8 cellular contexts compared by ENCODE assay signal in genomic region chr4:17447675-17448298, GRCh38.
DNase-seq lines count a peak whose midpoint lies in the region; ATAC-seq, FAIRE-seq and TF ChIP-seq lines count a peak whose summit lies in the region.

No MANE protein-coding gene starts in this region.

- peak; percentile 66 to 86 (median 75); a peak in 5 of 6 replicates for TF ChIP-seq CTCF in HCT116 (IDR thresholded peaks at IDR 0.05 in 2 of 3, conservative IDR thresholded peaks at IDR 0.05 in 1 of 3; ENCODE audit: borderline replicate concordance in 1 of 3, insufficient read depth in 1 of 3, low read depth in 2 of 3, low read length in 2 of 3)
- TF ChIP-seq CTCF in LNCaP clone FGC (IDR thresholded peaks at IDR 0.05; ENCODE audit: control insufficient read depth, extremely low read depth, insufficient read depth), result peak; percentile 90
- TF ChIP-seq CTCF in GM12878 (IDR thresholded peaks at IDR 0.05 in 2 of 3, conservative IDR thresholded peaks at IDR 0.05 in 1 of 3; ENCODE audit: control insufficient read depth in 2 of 3, extremely low read depth in 1 of 3, insufficient read depth in 1 of 3, low read depth in 3 of 3, low read length in 3 of 3), result peak; percentile 69 to 74 (median 71); a peak in 5 of 6 replicates

- intact Hi-C loops in HCT116 (cut with micrococcal nuclease) (loop anchor here (1.0 to 10.0 kb wide), 5 partner anchors 100 to 1423 kb away; no protein-coding TSS in a partner anchor), GM12878 (cut with micrococcal nuclease; ENCODE audit: unreplicated experiment) (loop anchor here (1.0 to 10.0 kb wide), 5 partner anchors 100 to 1163 kb away; no protein-coding TSS in a partner anchor)

- POLR2A ChIA-PET in HCT116 (lab: Charles Lee), result no interaction called here
- POLR2A ChIA-PET in GM12878 (lab: Charles Lee), result no interaction called here

- no peak overlapping the region for H3K4me3 ChIP-seq in HCT116 (replicated peaks in 1 of 2; ENCODE audit: low read depth in 1 of 2, low read length in 2 of 2)
- no peak overlapping the region for H3K4me3 ChIP-seq in LNCaP clone FGC (ENCODE audit: low read depth, low read length)
- H3K4me3 ChIP-seq in GM12878, result no peak overlapping the region
- no peak overlapping the region for H3K4me3 ChIP-seq in iPS DF 6.9 (ENCODE audit: low read length)

- CTCF ChIA-PET in HCT116 (lab: Charles Lee) (interaction anchor here (0.6 to 3.5 kb wide), 26 partner anchors 9 to 1169 kb away, joined by 3 to 54 read pairs (median 4); no protein-coding TSS in a partner anchor), GM12878 (lab: Yijun Ruan, JAX) (interaction anchor here (0.5 to 5.6 kb wide), 47 partner anchors 10 to 1739 kb away, joined by 3 to 86 read pairs (median 5); no protein-coding TSS in a partner anchor)

- no peak for TF ChIP-seq EP300 in GM12878 (IDR thresholded peaks at IDR 0.05; ENCODE audit: borderline replicate concordance in 1 of 2, control insufficient read depth in 1 of 2, low read depth in 2 of 2, low read length in 2 of 2)

- in situ Hi-C loops in GM12878 (cut with MboI), result no loop called here

- H3K4me2 ChIP-seq in HCT116 (ENCODE audit: low read length), result no peak overlapping the region
- H3K4me2 ChIP-seq in GM12878 (ENCODE audit: control insufficient read depth, insufficient read depth), result no peak overlapping the region

- H3K4me1 Mint-ChIP-seq in activated T-cell treated with anti-CD3 and anti-CD28 coated beads, Interleukin-2, amount 50 U/mL, for 24 hours (ENCODE audit: low read depth), result no peaks in the 10 kb centered on the region

- TF ChIP-seq RAD21 in HCT116 (IDR thresholded peaks at IDR 0.05; ENCODE audit: low read depth) (peak; percentile 90), GM12878 (IDR thresholded peaks at IDR 0.05; ENCODE audit: insufficient read depth, low read depth, low read length) (peak; percentile 84)

- H3K9me3 Mint-ChIP-seq in activated T-cell treated with anti-CD3 and anti-CD28 coated beads, Interleukin-2, amount 50 U/mL, for 24 hours, result no peaks in the 10 kb centered on the region

- no TSS peak for BruUV-seq in HCT116 (replicated peaks; lab: Mats Ljungman, UMichigan)
- no TSS peak for BruUV-seq in GM12878 (replicated peaks; lab: Mats Ljungman, UMichigan)

- no peaks in the 10 kb centered on the region for H3K4me1 ChIP-seq in HCT116 (ENCODE audit: control insufficient read depth in 1 of 2, insufficient read depth in 2 of 2, low read length in 2 of 2)
- H3K4me1 ChIP-seq in GM12878 (ENCODE audit: control insufficient read depth, insufficient read depth, low read length), result no peaks in the 10 kb centered on the region
- H3K4me1 ChIP-seq in iPS DF 6.9 (ENCODE audit: control insufficient read depth, insufficient read depth, low read length), result no peaks in the 10 kb centered on the region

- RAD21 ChIA-PET in HCT116 (lab: Charles Lee; ENCODE audit: low non-redundant PET in 1 of 2, low total read pairs in 2 of 2, uncharacterized antibody in 2 of 2, unreplicated experiment in 2 of 2), result interaction anchor here (0.6 to 2.6 kb wide), 8 partner anchors 13 to 531 kb away, joined by 3 to 14 read pairs (median 4); no protein-coding TSS in a partner anchor
- RAD21 ChIA-PET in GM12878 (lab: Charles Lee; ENCODE audit: unreplicated experiment), result interaction anchor here (0.6 to 3.2 kb wide), 30 partner anchors 9 to 881 kb away, joined by 3 to 50 read pairs (median 4); no protein-coding TSS in a partner anchor

- no peak overlapping the region for H3K27ac Mint-ChIP-seq in activated T-cell treated with anti-CD3 and anti-CD28 coated beads, Interleukin-2, amount 50 U/mL, for 24 hours

- ATAC-seq in HCT116, result peak; percentile 99
- ATAC-seq in SK-N-SH treated with all-trans-retinoic acid at 6 μM for 48 hours, result peak; percentile 99
- ATAC-seq in GM12878, result peak; percentile 99

- no peaks in the 10 kb centered on the region for H3K36me3 Mint-ChIP-seq in activated T-cell treated with anti-CD3 and anti-CD28 coated beads, Interleukin-2, amount 50 U/mL, for 24 hours (ENCODE audit: low read depth)

- H3K9ac ChIP-seq in HCT116 (ENCODE audit: low read length) (no peak overlapping the region), GM12878 (ENCODE audit: control insufficient read depth, insufficient read depth, low read length) (no peak overlapping the region)

- H3K9me3 ChIP-seq in HCT116 (ENCODE audit: control insufficient read depth in 1 of 2, insufficient read depth in 1 of 2, low read depth in 1 of 2, low read length in 2 of 2) (no peaks in the 10 kb centered on the region), GM12878 (replicated peaks; ENCODE audit: control insufficient read depth, insufficient read depth, low read length) (no peaks in the 10 kb centered on the region), iPS DF 6.9 (ENCODE audit: control insufficient read depth, insufficient read depth, low read length) (no peaks in the 10 kb centered on the region)

- H3K27ac ChIP-seq in HCT116 (ENCODE audit: low read depth, low read length) (no peak overlapping the region), GM12878 (ENCODE audit: control insufficient read depth, insufficient read depth) (no peak overlapping the region), iPS DF 6.9 (ENCODE audit: low read length) (no peak overlapping the region)

- H3K79me2 ChIP-seq in HCT116 (ENCODE audit: insufficient read depth, low read length), result no peaks in the 10 kb centered on the region
- no peaks in the 10 kb centered on the region for H3K79me2 ChIP-seq in GM12878 (ENCODE audit: control insufficient read depth, insufficient read depth, low read length)

- no peaks in the 10 kb centered on the region; the same call in 1 of the 2 replicates for H3K27me3 ChIP-seq in HCT116 (ENCODE audit: insufficient read depth, low read length)
- H3K27me3 ChIP-seq in GM12878 (replicated peaks in 1 of 2; ENCODE audit: control insufficient read depth in 2 of 2, insufficient read depth in 2 of 2, low read length in 1 of 2), result no peaks in the 10 kb centered on the region
- H3K27me3 ChIP-seq in iPS DF 6.9 (ENCODE audit: control insufficient read depth, insufficient read depth, low read length), result no peaks in the 10 kb centered on the region

- peak; percentile 90 for FAIRE-seq in GM12878 (lab: Jason Lieb, UNC)

- H3K27me3 Mint-ChIP-seq in activated T-cell treated with anti-CD3 and anti-CD28 coated beads, Interleukin-2, amount 50 U/mL, for 24 hours, result no peaks in the 10 kb centered on the region

- H2AFZ ChIP-seq in HCT116 (ENCODE audit: low read depth, low read length, poor library complexity, severe bottlenecking), result no peak overlapping the region
- H2AFZ ChIP-seq in GM12878 (ENCODE audit: control insufficient read depth, low read depth, low read length), result no peak overlapping the region

- TF ChIP-seq POLR2A in HCT116 (IDR thresholded peaks at IDR 0.05; ENCODE audit: borderline replicate concordance, extremely low read depth, insufficient read depth, insufficient read length) (no peak), GM12878 (IDR thresholded peaks at IDR 0.05; ENCODE audit: low read depth, low read length) (no peak)

- H3K36me3 ChIP-seq in HCT116 (ENCODE audit: control insufficient read depth in 1 of 2, insufficient read depth in 2 of 2, low read length in 2 of 2) (no peaks in the 10 kb centered on the region), GM12878 (ENCODE audit: control insufficient read depth in 2 of 2, insufficient read depth in 2 of 2, low read length in 1 of 2) (no peaks in the 10 kb centered on the region), iPS DF 6.9 (ENCODE audit: control insufficient read depth, insufficient read depth, low read length) (no peaks in the 10 kb centered on the region)

- no peaks in the 10 kb centered on the region for H3K9me2 ChIP-seq in HCT116 (ENCODE audit: insufficient read depth)

- H3K4me3 Mint-ChIP-seq in activated T-cell treated with anti-CD3 and anti-CD28 coated beads, Interleukin-2, amount 50 U/mL, for 24 hours, result no peak overlapping the region

- H4K20me1 ChIP-seq in HCT116 (ENCODE audit: insufficient read depth) (no peaks in the 10 kb centered on the region), GM12878 (ENCODE audit: control insufficient read depth, insufficient read depth) (no peaks in the 10 kb centered on the region)

- SMC1A ChIA-PET in GM12878 (lab: Charles Lee; ENCODE audit: uncharacterized antibody, unreplicated experiment), result interaction anchor here (0.6 to 4.1 kb wide), 24 partner anchors 8 to 531 kb away, joined by 3 to 63 read pairs (median 6); no protein-coding TSS in a partner anchor

- DNase-seq in activated T-cell treated with anti-CD3 and anti-CD28 coated beads for 24 hours (ENCODE audit: low read depth), result peak; percentile 55
- DNase-seq in activated T-cell treated with anti-CD3 and anti-CD28 coated beads, Interleukin-2, amount 50 U/mL, for 24 hours, result no peak
- DNase-seq in HCT116 (ENCODE audit: low read depth, low spot score), result peak; percentile 74
- peak; percentile 42 for DNase-seq in LNCaP clone FGC (ENCODE audit: low read depth)
- peak; percentile 37 for DNase-seq in GM12878 (ENCODE audit: low read depth, low spot score)
- peak; percentile 77 for DNase-seq in iPS DF 6.9 (ENCODE audit: low read depth, low spot score)
- DNase-seq in stimulated activated CD4-positive, alpha-beta T cell treated with anti-CD3 and anti-CD28 coated beads, Interleukin-15, amount 100 ng/mL, for 24 hours, result peak; percentile 57

TF ChIP-seq in HCT116, 20 proteins besides CTCF, POLR2A, EP300 and RAD21:
- TF ChIP-seq FOSL1 (IDR thresholded peaks at IDR 0.05; ENCODE audit: low read depth), result no peak

TF ChIP-seq in SK-N-SH treated with all-trans-retinoic acid at 6 μM for 48 hours, 23 proteins besides CTCF, POLR2A, EP300 and RAD21 (continues in another document):
- TF ChIP-seq CSDC2 (CRISPR knock-in tag; IDR thresholded peaks at IDR 0.05), result no peak

TF ChIP-seq in GM12878, 131 proteins besides CTCF, POLR2A, EP300 and RAD21:
- TF ChIP-seq SMC3 (IDR thresholded peaks at IDR 0.05; ENCODE audit: borderline replicate concordance, low read length) (peak; percentile 77; the same call in 1 of the 2 replicates), NR2F1 (conservative IDR thresholded peaks at IDR 0.05) (no peak)
